Comparison of ENCODE assay signal across 17 cellular contexts in genomic region chr6:86148586-86148985, GRCh38.
DNase-seq lines count a peak whose midpoint lies in the region; ATAC-seq and TF ChIP-seq lines count a peak whose summit lies in the region.
"Had no signal": no experiment of that assay in that cellular context is flagged by ENCODE, and none has a peak within 500 bp of the region (broad histone marks: within the 10 kb centered on the region; RNA-seq: fewer than 3 reads in every experiment).

No MANE protein-coding gene starts in this region.

- H2AK5ac ChIP-seq in neuronal stem cell (ENCODE audit: low read depth, low read length), result no peak overlapping the region

- H3K4me2 ChIP-seq in neuronal stem cell (ENCODE audit: insufficient read depth, low read length, poor library complexity, severe bottlenecking), result no peak overlapping the region
- H3K4me2 ChIP-seq: BLaER1 had no signal

- peak; percentile 64 for ATAC-seq in left lobe of liver
- ATAC-seq: CD8-positive, alpha-beta T cell had no signal

- H2BK120ac ChIP-seq in neuronal stem cell (ENCODE audit: low read depth, low read length), result no peak overlapping the region

- no peak overlapping the region for H2BK15ac ChIP-seq in neuronal stem cell (ENCODE audit: low read length)

- TF ChIP-seq CTCF in spleen (IDR thresholded peaks at IDR 0.05 in 8 of 11, conservative IDR thresholded peaks at IDR 0.05 in 3 of 11), result no peak

- H3K36me3 ChIP-seq in neuronal stem cell (replicated peaks in 1 of 2; ENCODE audit: control insufficient read depth in 2 of 2, insufficient read depth in 2 of 2, low read length in 2 of 2) (no peaks in the 10 kb centered on the region), spleen (no peaks in the 10 kb centered on the region)
- H3K36me3 ChIP-seq: BLaER1 had no signal

- H3K4me3 ChIP-seq in neuronal stem cell (ENCODE audit: low read length in 2 of 2) (no peak overlapping the region), spleen (no peak overlapping the region)
- H3K4me3 ChIP-seq: BLaER1, GM23248 had no signal

- peaks cover 0 to 2% of the 10 kb centered on the region in 2 donors for H3K4me1 ChIP-seq in neuronal stem cell (ENCODE audit: control insufficient read depth in 2 of 2, insufficient read depth in 1 of 2, low read depth in 1 of 2, low read length in 2 of 2)
- H3K4me1 ChIP-seq in spleen, result no peaks in the 10 kb centered on the region
- H3K4me1 ChIP-seq: BLaER1, Caco-2 had no signal

- H3K4ac ChIP-seq in neuronal stem cell (ENCODE audit: low read length), result no peak overlapping the region

- no peak overlapping the region for H3K14ac ChIP-seq in neuronal stem cell (ENCODE audit: low read length)

- H3K27me3 ChIP-seq in neuronal stem cell (ENCODE audit: control insufficient read depth in 3 of 3, insufficient read depth in 3 of 3, low read depth in 1 of 3, low read length in 3 of 3), result no peaks in the 10 kb centered on the region
- H3K27me3 ChIP-seq in spleen (replicated peaks in 1 of 7), result no peaks in the 10 kb centered on the region
- H3K27me3 ChIP-seq: BLaER1 had no signal

- H3K79me1 ChIP-seq in neuronal stem cell (ENCODE audit: low read depth, low read length), result no peaks in the 10 kb centered on the region

- H2BK5ac ChIP-seq in neuronal stem cell (ENCODE audit: low read length), result no peak overlapping the region

- WGBS in neuronal stem cell (ENCODE audit: extremely low coverage in 2 of 2, insufficient read length in 2 of 2, insufficient replicate concordance in 1 of 2), 2 donors, result no CpG with 5 or more reads among the region's 7 CpGs
- 81 to 87% (median 86%) methylated on average over 7 of the region's 7 CpGs for WGBS in spleen, 5 donors

- TF ChIP-seq POLR2A in spleen (IDR thresholded peaks at IDR 0.05), result no peak

- H3K23ac ChIP-seq in neuronal stem cell (ENCODE audit: low read depth, low read length, poor library complexity), result no peak overlapping the region

- H2AFZ ChIP-seq in neuronal stem cell (ENCODE audit: low read length), result no peak overlapping the region
- H2AFZ ChIP-seq: GM23248 had no signal

- no peak overlapping the region for H2BK12ac ChIP-seq in neuronal stem cell (ENCODE audit: low read length)

- peak overlapping the region; percentile 13 for H3K18ac ChIP-seq in neuronal stem cell (ENCODE audit: low read length)

- DNase-seq in OCI-M1 (lab: John Stamatoyannopoulos, UW), result peak; percentile 59
- peak; percentile 51 for DNase-seq in left lobe of liver (ENCODE audit: low spot score)
- no peak for DNase-seq in neuronal stem cell (ENCODE audit: low spot score)
- peak; percentile 24 for DNase-seq in spleen
- no peak for DNase-seq in activated gamma-delta T cell treated with Interleukin-2 at 50 U/mL for 16 hours
- no peak for DNase-seq in NCI-H510A (lab: John Stamatoyannopoulos, UW)
- DNase-seq in NCI-H1417 treated with DMSO at 0.1 percent for 48 hours (lab: John Stamatoyannopoulos, UW), result no peak
- DNase-seq: Caco-2; CD4-positive, CD25-positive, alpha-beta regulatory T cell; CD8-positive, alpha-beta T cell; DMS153; DND-41; GM23248; H7; HCEC 1CT had no signal

- H4K91ac ChIP-seq in neuronal stem cell (ENCODE audit: low read depth, low read length, poor library complexity), result no peak overlapping the region

- H3K27ac ChIP-seq in neuronal stem cell (replicated peaks; ENCODE audit: low read length) (no peak overlapping the region), spleen (no peak overlapping the region)
- H3K27ac ChIP-seq: BLaER1, C4-2B, GM23248 had no signal

- H4K8ac ChIP-seq in neuronal stem cell (ENCODE audit: low read depth, low read length), result no peak overlapping the region

- H3K9ac ChIP-seq in neuronal stem cell (ENCODE audit: low read depth, low read length, poor library complexity), result peak overlapping the region; percentile 12
- H3K9ac ChIP-seq: BLaER1, GM23248 had no signal

- intact Hi-C loops in spleen (cut with DNase I; ENCODE audit: low total_unique reads), result no loop called here

- H3K9me3 ChIP-seq in neuronal stem cell (replicated peaks in 1 of 2; ENCODE audit: control insufficient read depth in 2 of 2, insufficient read depth in 1 of 2, low read depth in 1 of 2, low read length in 2 of 2) (no peaks in the 10 kb centered on the region), spleen (no peaks in the 10 kb centered on the region)
- H3K9me3 ChIP-seq: BLaER1, Caco-2 had no signal

Comparison
In these comparisons a context has a peak if more than half of its experiments do, and no peak if none do; other contexts are left out.
1. DNase-seq: peak in OCI-M1 (single experiment), left lobe of liver (single experiment) and spleen (single experiment); none in neuronal stem cell (single experiment), activated gamma-delta T cell treated with Interleukin-2 at 50 U/mL for 16 hours (single experiment), NCI-H510A (single experiment) and NCI-H1417 treated with DMSO at 0.1 percent for 48 hours (single experiment).